Comparison of ENCODE assay signal across 18 cellular contexts in genomic region chr1:67574221-67574620, GRCh38.
"Had no signal": no experiment of that assay in that cellular context is flagged by ENCODE, and none has a peak within 500 bp of the region (broad histone marks: within the 10 kb centered on the region; RNA-seq: fewer than 3 reads in every experiment).

No MANE protein-coding gene starts in this region.

- H3K4me1 ChIP-seq: testis had no signal

- FAIRE-seq: endothelial cell of umbilical vein, frontal cortex had no signal

- H3K4me1 Mint-ChIP-seq: stimulated activated naive B cell treated with anti-CD40 and anti-IgM and Interleukin-4, amounts not matched to agents 10 μg/mL and 1 μg/mL and 100 μg/mL, for 72 hours; stimulated activated naive CD8-positive, alpha-beta T cell treated with anti-CD3 and anti-CD28 coated beads, Interleukin-15, amount 100 ng/mL, for 72 hours had no signal

- H3K9me3 ChIP-seq: heart left ventricle, mucosa of descending colon, neutrophil, psoas muscle, right lobe of liver, testis, tibial nerve had no signal

- H3K27me3 Mint-ChIP-seq: stimulated activated naive B cell treated with anti-CD40 and anti-IgM and Interleukin-4, amounts not matched to agents 10 μg/mL and 1 μg/mL and 100 μg/mL, for 72 hours; stimulated activated naive CD8-positive, alpha-beta T cell treated with anti-CD3 and anti-CD28 coated beads, Interleukin-15, amount 100 ng/mL, for 72 hours had no signal

- H3K36me3 ChIP-seq: heart left ventricle, neutrophil, right lobe of liver, tibial nerve had no signal

- H3K36me3 Mint-ChIP-seq: naive thymus-derived CD8-positive, alpha-beta T cell; stimulated activated naive B cell treated with anti-CD40 and anti-IgM and Interleukin-4, amounts not matched to agents 10 μg/mL and 1 μg/mL and 100 μg/mL, for 72 hours had no signal

- H3K27ac ChIP-seq: coronary artery, heart left ventricle, neutrophil, testis, tibial nerve had no signal

- H3K27ac Mint-ChIP-seq: naive thymus-derived CD8-positive, alpha-beta T cell; stimulated activated naive B cell treated with anti-CD40 and anti-IgM and Interleukin-4, amounts not matched to agents 10 μg/mL and 1 μg/mL and 100 μg/mL, for 72 hours; stimulated activated naive CD8-positive, alpha-beta T cell treated with anti-CD3 and anti-CD28 coated beads, Interleukin-15, amount 100 ng/mL, for 72 hours had no signal

- ATAC-seq: heart left ventricle; mucosa of descending colon; naive thymus-derived CD8-positive, alpha-beta T cell; psoas muscle; stimulated activated naive B cell treated with anti-CD40 and anti-IgM and Interleukin-4, amounts not matched to agents 10 μg/mL and 1 μg/mL and 100 μg/mL, for 72 hours; stimulated activated naive CD8-positive, alpha-beta T cell treated with anti-CD3 and anti-CD28 coated beads, Interleukin-15, amount 100 ng/mL, for 72 hours had no signal

- H3K27me3 ChIP-seq: heart left ventricle, neutrophil, right lobe of liver, testis, tibial nerve had no signal

- H3K9me3 Mint-ChIP-seq: endodermal cell; naive thymus-derived CD8-positive, alpha-beta T cell; stimulated activated naive B cell treated with anti-CD40 and anti-IgM and Interleukin-4, amounts not matched to agents 10 μg/mL and 1 μg/mL and 100 μg/mL, for 72 hours; stimulated activated naive CD8-positive, alpha-beta T cell treated with anti-CD3 and anti-CD28 coated beads, Interleukin-15, amount 100 ng/mL, for 72 hours had no signal

- DNase-seq: effector CD4-positive, alpha-beta T cell; endodermal cell; heart left ventricle; hippocampal formation; mucosa of descending colon; naive thymus-derived CD8-positive, alpha-beta T cell; psoas muscle; retina; right lobe of liver; stimulated activated CD4-positive, alpha-beta T cell treated with anti-CD3 and anti-CD28 coated beads, Interleukin-4, amount 100 ng/mL, for 24 hours; stimulated activated naive B cell treated with anti-CD40 and anti-IgM and Interleukin-4, amounts not matched to agents 10 μg/mL and 1 μg/mL and 100 μg/mL, for 72 hours; stimulated activated naive CD8-positive, alpha-beta T cell treated with anti-CD3 and anti-CD28 coated beads, Interleukin-15, amount 100 ng/mL, for 72 hours; testis had no signal

- H3K4me3 ChIP-seq: coronary artery, heart left ventricle, mucosa of descending colon, psoas muscle, right lobe of liver, testis, tibial nerve had no signal

- H3K4me3 Mint-ChIP-seq: endodermal cell; naive thymus-derived CD8-positive, alpha-beta T cell; stimulated activated naive B cell treated with anti-CD40 and anti-IgM and Interleukin-4, amounts not matched to agents 10 μg/mL and 1 μg/mL and 100 μg/mL, for 72 hours; stimulated activated naive CD8-positive, alpha-beta T cell treated with anti-CD3 and anti-CD28 coated beads, Interleukin-15, amount 100 ng/mL, for 72 hours had no signal
